ENCODE assay signal across 8 cellular contexts in genomic region chr12:6613776-6614512, GRCh38. TPM values are rescaled to one million over a fixed set of nuclear protein-coding genes. Genes with fewer than 3 reads are reported as not detected.
A peak's percentile ranks its signal among the peaks of the same experiment; 100 is the strongest.
DNase-seq lines count a peak whose midpoint lies in the region; ATAC-seq lines count a peak whose summit lies in the region.

No MANE protein-coding gene starts in this region.

- CTCF ChIA-PET in activated CD4-positive, alpha-beta T cell treated with anti-CD3 and anti-CD28 coated beads, Interleukin-2, amount 10 ng/mL, durations not matched to agents 7 days and 5 days (lab: Charles Lee) = interaction anchor here (0.7 to 1.8 kb wide), 4 partner anchors 11 to 259 kb away, joined by 3 to 6 read pairs (median 4); partner anchors contain the start of gene SPSB2

- H3K4me1 Mint-ChIP-seq in activated CD4-positive, alpha-beta T cell treated with anti-CD3 and anti-CD28 coated beads, Interleukin-2, amount 10 ng/mL, durations not matched to agents 7 days and 5 days = peaks cover 51% of the 10 kb centered on the region

- peak overlapping the region; percentile 60 for H3K27ac Mint-ChIP-seq in activated CD4-positive, alpha-beta T cell treated with anti-CD3 and anti-CD28 coated beads, Interleukin-2, amount 10 ng/mL, durations not matched to agents 7 days and 5 days

- no peak overlapping the region for H3K4me3 ChIP-seq in HAP-1
- no peak overlapping the region for H3K4me3 ChIP-seq in subcutaneous abdominal adipose tissue (ENCODE audit: low read depth in 1 of 5, low read length in 5 of 5)

- H3K9me3 ChIP-seq in HAP-1 (no peaks in the 10 kb centered on the region), subcutaneous abdominal adipose tissue (ENCODE audit: control insufficient read depth in 5 of 5, low read length in 5 of 5) (no peaks in the 10 kb centered on the region)

- H3K9ac ChIP-seq in subcutaneous abdominal adipose tissue (ENCODE audit: low read length in 5 of 5) = peak overlapping the region in 1 of 5 donors; percentile 47

- no peaks in the 10 kb centered on the region for H3K27me3 Mint-ChIP-seq in activated CD4-positive, alpha-beta T cell treated with anti-CD3 and anti-CD28 coated beads, Interleukin-2, amount 10 ng/mL, durations not matched to agents 7 days and 5 days

- H3K4me1 ChIP-seq in HAP-1 = peaks cover 21% of the 10 kb centered on the region
- peaks cover 4 to 33% (median 25%) of the 10 kb centered on the region in 5 donors for H3K4me1 ChIP-seq in subcutaneous abdominal adipose tissue (ENCODE audit: control insufficient read depth in 5 of 5, insufficient read depth in 5 of 5, low read length in 5 of 5)

- POLR2A ChIA-PET in activated CD4-positive, alpha-beta T cell treated with anti-CD3 and anti-CD28 coated beads, Interleukin-2, amount 10 ng/mL, durations not matched to agents 7 days and 5 days (lab: Charles Lee) = interaction anchor here (0.6 kb wide), 2 partner anchors 72 to 326 kb away, joined by 3 read pairs; no protein-coding TSS in a partner anchor

- ATAC-seq in GM21619 (IDR thresholded peaks at IDR 0.05; ENCODE audit: unreplicated experiment) = no peak

- H3K4me3 Mint-ChIP-seq in activated CD4-positive, alpha-beta T cell treated with anti-CD3 and anti-CD28 coated beads, Interleukin-2, amount 10 ng/mL, durations not matched to agents 7 days and 5 days = no peak overlapping the region

- H3K36me3 Mint-ChIP-seq in activated CD4-positive, alpha-beta T cell treated with anti-CD3 and anti-CD28 coated beads, Interleukin-2, amount 10 ng/mL, durations not matched to agents 7 days and 5 days (ENCODE audit: low read depth) = no peaks in the 10 kb centered on the region

- H3K27me3 ChIP-seq in HAP-1 (ENCODE audit: low read depth) (no peaks in the 10 kb centered on the region), subcutaneous abdominal adipose tissue (ENCODE audit: control insufficient read depth in 5 of 5, insufficient read depth in 4 of 5, low read length in 5 of 5) (no peaks in the 10 kb centered on the region)

- no peaks in the 10 kb centered on the region for H3K36me3 ChIP-seq in HAP-1 (replicated peaks)
- no peaks in the 10 kb centered on the region for H3K36me3 ChIP-seq in subcutaneous abdominal adipose tissue (ENCODE audit: control insufficient read depth in 5 of 5, insufficient read depth in 5 of 5, low read length in 5 of 5)

- peak; percentile 77 for DNase-seq in CD1c-positive myeloid dendritic cell (ENCODE audit: extremely low spot score)
- DNase-seq in HAP-1 (ENCODE audit: low spot score in 2 of 2) = peak; percentile 96 to 98
- DNase-seq in NCI-H446 (lab: John Stamatoyannopoulos, UW) = peak; percentile 93 to 97
- DNase-seq in activated CD4-positive, alpha-beta T cell treated with anti-CD3 and anti-CD28 coated beads, Interleukin-2, amount 10 ng/mL, durations not matched to agents 7 days and 5 days = peak; percentile 52
- peak; percentile 92 for DNase-seq in epidermal melanocyte (ENCODE audit: insufficient read length, low spot score)
- peak; percentile 99 for DNase-seq in medulla oblongata (ENCODE audit: extremely low spot score)

- no peaks in the 10 kb centered on the region for H3K9me3 Mint-ChIP-seq in activated CD4-positive, alpha-beta T cell treated with anti-CD3 and anti-CD28 coated beads, Interleukin-2, amount 10 ng/mL, durations not matched to agents 7 days and 5 days

- in situ Hi-C loops in HAP-1 (cut with MboI; ENCODE audit: low sequenced_read_pairs) = no loop called here

- H3K27ac ChIP-seq in subcutaneous abdominal adipose tissue (ENCODE audit: low read depth, low read length) = peak overlapping the region; percentile 72

RNA-seq across cellular contexts. Expression of gene CHD4, which starts 6.8 kb away (rescaled TPM):
- total RNA-seq in activated CD4-positive, alpha-beta T cell treated with anti-CD3 and anti-CD28 coated beads, Interleukin-2, amount 10 ng/mL, durations not matched to agents 7 days and 5 days = 100 to 1,000 TPM; 262 to 263 TPM

RNA-seq across cellular contexts. Expression of gene LPAR5, which starts 21.8 kb away (rescaled TPM):
- 1 to 10 TPM; 6.2 to 6.6 TPM for total RNA-seq in activated CD4-positive, alpha-beta T cell treated with anti-CD3 and anti-CD28 coated beads, Interleukin-2, amount 10 ng/mL, durations not matched to agents 7 days and 5 days

RNA-seq across cellular contexts. Expression of gene ACRBP, which starts 33.3 kb away (rescaled TPM):
- 1 to 10 TPM; 1.6 to 2.6 TPM for total RNA-seq in activated CD4-positive, alpha-beta T cell treated with anti-CD3 and anti-CD28 coated beads, Interleukin-2, amount 10 ng/mL, durations not matched to agents 7 days and 5 days

RNA-seq across cellular contexts. Expression of gene NOP2, which starts 45.9 kb away (rescaled TPM):
- total RNA-seq in activated CD4-positive, alpha-beta T cell treated with anti-CD3 and anti-CD28 coated beads, Interleukin-2, amount 10 ng/mL, durations not matched to agents 7 days and 5 days = 10 to 100 TPM; 74.1 to 76.4 TPM

RNA-seq across cellular contexts. Expression of gene ING4, which starts 49.0 kb away (rescaled TPM):
- 10 to 100 TPM; 33.7 to 40.2 TPM for total RNA-seq in activated CD4-positive, alpha-beta T cell treated with anti-CD3 and anti-CD28 coated beads, Interleukin-2, amount 10 ng/mL, durations not matched to agents 7 days and 5 days
